In the genomic region with DNA sequence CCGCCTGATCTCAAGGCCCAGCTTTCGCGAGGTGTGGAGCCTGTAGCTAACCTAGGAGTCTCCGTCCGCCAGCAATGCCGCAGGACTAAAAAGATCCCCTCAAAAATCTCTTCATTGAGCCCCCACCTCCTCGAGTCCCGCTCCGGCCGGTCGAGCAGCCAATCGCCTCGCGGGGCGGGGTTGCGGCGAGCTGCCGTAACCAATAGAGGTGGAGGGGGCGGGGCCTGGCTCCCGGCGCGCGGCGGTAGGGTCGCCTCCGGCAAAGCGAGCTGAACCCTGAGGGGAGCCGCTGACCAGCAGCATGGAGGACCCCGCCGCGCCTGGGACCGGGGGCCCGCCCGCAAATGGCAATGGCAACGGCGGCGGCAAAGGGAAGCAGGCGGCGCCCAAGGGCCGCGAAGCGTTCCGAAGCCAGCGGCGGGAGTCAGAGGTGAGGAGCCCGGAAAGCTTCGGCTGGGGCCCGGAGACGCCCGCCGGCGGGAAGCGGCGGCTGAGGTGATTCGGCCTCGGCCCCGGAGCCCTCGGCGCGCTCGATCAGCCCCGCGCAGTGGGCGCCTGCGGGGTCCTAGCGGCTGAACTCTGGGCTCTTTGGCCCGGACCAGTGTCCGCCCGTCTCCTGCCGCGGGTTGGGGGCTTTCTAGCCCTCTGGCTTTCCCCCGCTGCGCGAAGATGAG, we compare ENCODE assay signal across 1 cellular context.
TF ChIP-seq lines count a peak whose summit lies in the region.

A gene with protein sequence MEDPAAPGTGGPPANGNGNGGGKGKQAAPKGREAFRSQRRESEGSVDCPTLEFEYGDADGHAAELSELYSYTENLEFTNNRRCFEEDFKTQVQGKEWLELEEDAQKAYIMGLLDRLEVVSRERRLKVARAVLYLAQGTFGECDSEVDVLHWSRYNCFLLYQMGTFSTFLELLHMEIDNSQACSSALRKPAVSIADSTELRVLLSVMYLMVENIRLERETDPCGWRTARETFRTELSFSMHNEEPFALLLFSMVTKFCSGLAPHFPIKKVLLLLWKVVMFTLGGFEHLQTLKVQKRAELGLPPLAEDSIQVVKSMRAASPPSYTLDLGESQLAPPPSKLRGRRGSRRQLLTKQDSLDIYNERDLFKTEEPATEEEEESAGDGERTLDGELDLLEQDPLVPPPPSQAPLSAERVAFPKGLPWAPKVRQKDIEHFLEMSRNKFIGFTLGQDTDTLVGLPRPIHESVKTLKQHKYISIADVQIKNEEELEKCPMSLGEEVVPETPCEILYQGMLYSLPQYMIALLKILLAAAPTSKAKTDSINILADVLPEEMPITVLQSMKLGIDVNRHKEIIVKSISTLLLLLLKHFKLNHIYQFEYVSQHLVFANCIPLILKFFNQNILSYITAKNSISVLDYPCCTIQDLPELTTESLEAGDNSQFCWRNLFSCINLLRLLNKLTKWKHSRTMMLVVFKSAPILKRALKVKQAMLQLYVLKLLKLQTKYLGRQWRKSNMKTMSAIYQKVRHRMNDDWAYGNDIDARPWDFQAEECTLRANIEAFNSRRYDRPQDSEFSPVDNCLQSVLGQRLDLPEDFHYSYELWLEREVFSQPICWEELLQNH (plus strand): TSS at position 261 of the 674 bp plus-strand sequence. CDS start 41 bp downstream, at position 302.

TF ChIP-seq in HEK293, 187 proteins besides CTCF, POLR2A, EP300 and RAD21 (continued from another document and continues in another):
- TF ChIP-seq, protein P1, sequence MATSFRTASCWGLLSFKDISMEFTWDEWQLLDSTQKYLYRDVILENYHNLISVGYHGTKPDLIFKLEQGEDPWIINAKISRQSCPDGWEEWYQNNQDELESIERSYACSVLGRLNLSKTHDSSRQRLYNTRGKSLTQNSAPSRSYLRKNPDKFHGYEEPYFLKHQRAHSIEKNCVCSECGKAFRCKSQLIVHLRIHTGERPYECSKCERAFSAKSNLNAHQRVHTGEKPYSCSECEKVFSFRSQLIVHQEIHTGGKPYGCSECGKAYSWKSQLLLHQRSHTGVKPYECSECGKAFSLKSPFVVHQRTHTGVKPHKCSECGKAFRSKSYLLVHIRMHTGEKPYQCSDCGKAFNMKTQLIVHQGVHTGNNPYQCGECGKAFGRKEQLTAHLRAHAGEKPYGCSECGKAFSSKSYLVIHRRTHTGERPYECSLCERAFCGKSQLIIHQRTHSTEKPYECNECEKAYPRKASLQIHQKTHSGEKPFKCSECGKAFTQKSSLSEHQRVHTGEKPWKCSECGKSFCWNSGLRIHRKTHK (tag by site-specific recombination; IDR thresholded peaks at IDR 0.05), result no peak
- TF ChIP-seq ZBTB48 (tag by site-specific recombination; IDR thresholded peaks at IDR 0.05) (no peak; the same call in 1 of the 2 replicates), SP2 (tag by site-specific recombination; IDR thresholded peaks at IDR 0.05) (peak; percentile 85), ZFP69B (tag by site-specific recombination; IDR thresholded peaks at IDR 0.05) (peak; percentile 34; the same call in 1 of the 2 replicates), FEZF1 (tag by site-specific recombination; IDR thresholded peaks at IDR 0.05) (no peak), KLF16 (tag by site-specific recombination; IDR thresholded peaks at IDR 0.05) (no peak), REPIN1 (tag by site-specific recombination; IDR thresholded peaks at IDR 0.05; ENCODE audit: low read depth) (peak; percentile 77; the same call in 1 of the 2 replicates), ZNF426 (tag by site-specific recombination; IDR thresholded peaks at IDR 0.05) (no peak), IKZF3 (tag by site-specific recombination; IDR thresholded peaks at IDR 0.05) (0 out of 2 replicates have a peak, but pooled peaks have one; percentile 1), ZBTB7A (tag by site-specific recombination; IDR thresholded peaks at IDR 0.05; ENCODE audit: low read depth) (peak; percentile 11; the same call in 1 of the 2 replicates), ZNF155 (tag by site-specific recombination; IDR thresholded peaks at IDR 0.05) (no peak), MYNN (tag by site-specific recombination; IDR thresholded peaks at IDR 0.05; ENCODE audit: borderline replicate concordance) (no peak), GLI2 (tag by site-specific recombination; IDR thresholded peaks at IDR 0.05; ENCODE audit: borderline replicate concordance, low read depth) (no peak), ZFHX2 (tag by site-specific recombination; conservative IDR thresholded peaks at IDR 0.05) (no peak), KLF9 (tag by site-specific recombination; IDR thresholded peaks at IDR 0.05; ENCODE audit: low read depth) (no peak), OSR2 (tag by site-specific recombination; IDR thresholded peaks at IDR 0.05) (0 out of 2 replicates have a peak, but pooled peaks have one; percentile 20), ZNF776 (tag by site-specific recombination; IDR thresholded peaks at IDR 0.05; ENCODE audit: borderline replicate concordance) (no peak), ZNF114 (tag by site-specific recombination; IDR thresholded peaks at IDR 0.05) (no peak), ZNF133 (tag by site-specific recombination; IDR thresholded peaks at IDR 0.05) (no peak), ZNF274 (IDR thresholded peaks at IDR 0.05; ENCODE audit: low read length) (no peak), ZNF274 (tag by site-specific recombination; IDR thresholded peaks at IDR 0.05; ENCODE audit: borderline replicate concordance) (no peak), ZNF138 (tag by site-specific recombination; IDR thresholded peaks at IDR 0.05; ENCODE audit: borderline replicate concordance) (no peak), ZNF223 (tag by site-specific recombination; IDR thresholded peaks at IDR 0.05) (no peak), ZNF791 (tag by site-specific recombination; IDR thresholded peaks at IDR 0.05) (no peak), ZNF654 (tag by site-specific recombination; IDR thresholded peaks at IDR 0.05; ENCODE audit: low read depth) (no peak)
- TF ChIP-seq, protein P2, sequence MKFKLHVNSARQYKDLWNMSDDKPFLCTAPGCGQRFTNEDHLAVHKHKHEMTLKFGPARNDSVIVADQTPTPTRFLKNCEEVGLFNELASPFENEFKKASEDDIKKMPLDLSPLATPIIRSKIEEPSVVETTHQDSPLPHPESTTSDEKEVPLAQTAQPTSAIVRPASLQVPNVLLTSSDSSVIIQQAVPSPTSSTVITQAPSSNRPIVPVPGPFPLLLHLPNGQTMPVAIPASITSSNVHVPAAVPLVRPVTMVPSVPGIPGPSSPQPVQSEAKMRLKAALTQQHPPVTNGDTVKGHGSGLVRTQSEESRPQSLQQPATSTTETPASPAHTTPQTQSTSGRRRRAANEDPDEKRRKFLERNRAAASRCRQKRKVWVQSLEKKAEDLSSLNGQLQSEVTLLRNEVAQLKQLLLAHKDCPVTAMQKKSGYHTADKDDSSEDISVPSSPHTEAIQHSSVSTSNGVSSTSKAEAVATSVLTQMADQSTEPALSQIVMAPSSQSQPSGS (tag by site-specific recombination; IDR thresholded peaks at IDR 0.05; ENCODE audit: low read depth), result no peak
- TF ChIP-seq, protein P3, sequence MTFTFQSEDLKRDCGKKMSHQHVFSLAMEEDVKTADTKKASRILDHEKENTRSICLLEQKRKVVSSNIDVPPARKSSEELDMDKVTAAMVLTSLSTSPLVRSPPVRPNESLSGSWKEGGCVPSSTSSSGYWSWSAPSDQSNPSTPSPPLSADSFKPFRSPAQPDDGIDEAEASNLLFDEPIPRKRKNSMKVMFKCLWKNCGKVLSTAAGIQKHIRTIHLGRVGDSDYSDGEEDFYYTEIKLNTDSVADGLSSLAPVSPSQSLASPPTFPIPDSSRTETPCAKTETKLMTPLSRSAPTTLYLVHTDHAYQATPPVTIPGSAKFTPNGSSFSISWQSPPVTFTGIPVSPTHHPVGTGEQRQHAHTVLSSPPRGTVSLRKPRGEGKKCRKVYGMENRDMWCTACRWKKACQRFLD (tag by site-specific recombination; IDR thresholded peaks at IDR 0.05), result no peak
- TF ChIP-seq, protein P4, sequence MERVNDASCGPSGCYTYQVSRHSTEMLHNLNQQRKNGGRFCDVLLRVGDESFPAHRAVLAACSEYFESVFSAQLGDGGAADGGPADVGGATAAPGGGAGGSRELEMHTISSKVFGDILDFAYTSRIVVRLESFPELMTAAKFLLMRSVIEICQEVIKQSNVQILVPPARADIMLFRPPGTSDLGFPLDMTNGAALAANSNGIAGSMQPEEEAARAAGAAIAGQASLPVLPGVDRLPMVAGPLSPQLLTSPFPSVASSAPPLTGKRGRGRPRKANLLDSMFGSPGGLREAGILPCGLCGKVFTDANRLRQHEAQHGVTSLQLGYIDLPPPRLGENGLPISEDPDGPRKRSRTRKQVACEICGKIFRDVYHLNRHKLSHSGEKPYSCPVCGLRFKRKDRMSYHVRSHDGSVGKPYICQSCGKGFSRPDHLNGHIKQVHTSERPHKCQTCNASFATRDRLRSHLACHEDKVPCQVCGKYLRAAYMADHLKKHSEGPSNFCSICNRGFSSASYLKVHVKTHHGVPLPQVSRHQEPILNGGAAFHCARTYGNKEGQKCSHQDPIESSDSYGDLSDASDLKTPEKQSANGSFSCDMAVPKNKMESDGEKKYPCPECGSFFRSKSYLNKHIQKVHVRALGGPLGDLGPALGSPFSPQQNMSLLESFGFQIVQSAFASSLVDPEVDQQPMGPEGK (tag by site-specific recombination; IDR thresholded peaks at IDR 0.05), result peak; percentile 88
- TF ChIP-seq, protein P5, sequence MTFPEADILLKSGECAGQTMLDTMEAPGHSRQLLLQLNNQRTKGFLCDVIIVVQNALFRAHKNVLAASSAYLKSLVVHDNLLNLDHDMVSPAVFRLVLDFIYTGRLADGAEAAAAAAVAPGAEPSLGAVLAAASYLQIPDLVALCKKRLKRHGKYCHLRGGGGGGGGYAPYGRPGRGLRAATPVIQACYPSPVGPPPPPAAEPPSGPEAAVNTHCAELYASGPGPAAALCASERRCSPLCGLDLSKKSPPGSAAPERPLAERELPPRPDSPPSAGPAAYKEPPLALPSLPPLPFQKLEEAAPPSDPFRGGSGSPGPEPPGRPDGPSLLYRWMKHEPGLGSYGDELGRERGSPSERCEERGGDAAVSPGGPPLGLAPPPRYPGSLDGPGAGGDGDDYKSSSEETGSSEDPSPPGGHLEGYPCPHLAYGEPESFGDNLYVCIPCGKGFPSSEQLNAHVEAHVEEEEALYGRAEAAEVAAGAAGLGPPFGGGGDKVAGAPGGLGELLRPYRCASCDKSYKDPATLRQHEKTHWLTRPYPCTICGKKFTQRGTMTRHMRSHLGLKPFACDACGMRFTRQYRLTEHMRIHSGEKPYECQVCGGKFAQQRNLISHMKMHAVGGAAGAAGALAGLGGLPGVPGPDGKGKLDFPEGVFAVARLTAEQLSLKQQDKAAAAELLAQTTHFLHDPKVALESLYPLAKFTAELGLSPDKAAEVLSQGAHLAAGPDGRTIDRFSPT (tag by site-specific recombination; IDR thresholded peaks at IDR 0.05), result no peak
- TF ChIP-seq, protein P6, sequence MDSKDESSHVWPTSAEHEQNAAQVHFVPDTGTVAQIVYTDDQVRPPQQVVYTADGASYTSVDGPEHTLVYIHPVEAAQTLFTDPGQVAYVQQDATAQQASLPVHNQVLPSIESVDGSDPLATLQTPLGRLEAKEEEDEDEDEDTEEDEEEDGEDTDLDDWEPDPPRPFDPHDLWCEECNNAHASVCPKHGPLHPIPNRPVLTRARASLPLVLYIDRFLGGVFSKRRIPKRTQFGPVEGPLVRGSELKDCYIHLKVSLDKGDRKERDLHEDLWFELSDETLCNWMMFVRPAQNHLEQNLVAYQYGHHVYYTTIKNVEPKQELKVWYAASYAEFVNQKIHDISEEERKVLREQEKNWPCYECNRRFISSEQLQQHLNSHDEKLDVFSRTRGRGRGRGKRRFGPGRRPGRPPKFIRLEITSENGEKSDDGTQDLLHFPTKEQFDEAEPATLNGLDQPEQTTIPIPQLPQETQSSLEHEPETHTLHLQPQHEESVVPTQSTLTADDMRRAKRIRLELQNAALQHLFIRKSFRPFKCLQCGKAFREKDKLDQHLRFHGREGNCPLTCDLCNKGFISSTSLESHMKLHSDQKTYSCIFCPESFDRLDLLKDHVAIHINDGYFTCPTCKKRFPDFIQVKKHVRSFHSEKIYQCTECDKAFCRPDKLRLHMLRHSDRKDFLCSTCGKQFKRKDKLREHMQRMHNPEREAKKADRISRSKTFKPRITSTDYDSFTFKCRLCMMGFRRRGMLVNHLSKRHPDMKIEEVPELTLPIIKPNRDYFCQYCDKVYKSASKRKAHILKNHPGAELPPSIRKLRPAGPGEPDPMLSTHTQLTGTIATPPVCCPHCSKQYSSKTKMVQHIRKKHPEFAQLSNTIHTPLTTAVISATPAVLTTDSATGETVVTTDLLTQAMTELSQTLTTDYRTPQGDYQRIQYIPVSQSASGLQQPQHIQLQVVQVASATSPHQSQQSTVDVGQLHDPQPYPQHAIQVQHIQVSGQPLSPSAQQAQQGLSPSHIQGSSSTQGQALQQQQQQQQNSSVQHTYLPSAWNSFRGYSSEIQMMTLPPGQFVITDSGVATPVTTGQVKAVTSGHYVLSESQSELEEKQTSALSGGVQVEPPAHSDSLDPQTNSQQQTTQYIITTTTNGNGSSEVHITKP (tag by site-specific recombination; IDR thresholded peaks at IDR 0.05), result peak; percentile 99
- TF ChIP-seq, protein P7, sequence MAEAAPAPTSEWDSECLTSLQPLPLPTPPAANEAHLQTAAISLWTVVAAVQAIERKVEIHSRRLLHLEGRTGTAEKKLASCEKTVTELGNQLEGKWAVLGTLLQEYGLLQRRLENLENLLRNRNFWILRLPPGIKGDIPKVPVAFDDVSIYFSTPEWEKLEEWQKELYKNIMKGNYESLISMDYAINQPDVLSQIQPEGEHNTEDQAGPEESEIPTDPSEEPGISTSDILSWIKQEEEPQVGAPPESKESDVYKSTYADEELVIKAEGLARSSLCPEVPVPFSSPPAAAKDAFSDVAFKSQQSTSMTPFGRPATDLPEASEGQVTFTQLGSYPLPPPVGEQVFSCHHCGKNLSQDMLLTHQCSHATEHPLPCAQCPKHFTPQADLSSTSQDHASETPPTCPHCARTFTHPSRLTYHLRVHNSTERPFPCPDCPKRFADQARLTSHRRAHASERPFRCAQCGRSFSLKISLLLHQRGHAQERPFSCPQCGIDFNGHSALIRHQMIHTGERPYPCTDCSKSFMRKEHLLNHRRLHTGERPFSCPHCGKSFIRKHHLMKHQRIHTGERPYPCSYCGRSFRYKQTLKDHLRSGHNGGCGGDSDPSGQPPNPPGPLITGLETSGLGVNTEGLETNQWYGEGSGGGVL (tag by site-specific recombination; IDR thresholded peaks at IDR 0.05), result no peak
- TF ChIP-seq, protein P8, sequence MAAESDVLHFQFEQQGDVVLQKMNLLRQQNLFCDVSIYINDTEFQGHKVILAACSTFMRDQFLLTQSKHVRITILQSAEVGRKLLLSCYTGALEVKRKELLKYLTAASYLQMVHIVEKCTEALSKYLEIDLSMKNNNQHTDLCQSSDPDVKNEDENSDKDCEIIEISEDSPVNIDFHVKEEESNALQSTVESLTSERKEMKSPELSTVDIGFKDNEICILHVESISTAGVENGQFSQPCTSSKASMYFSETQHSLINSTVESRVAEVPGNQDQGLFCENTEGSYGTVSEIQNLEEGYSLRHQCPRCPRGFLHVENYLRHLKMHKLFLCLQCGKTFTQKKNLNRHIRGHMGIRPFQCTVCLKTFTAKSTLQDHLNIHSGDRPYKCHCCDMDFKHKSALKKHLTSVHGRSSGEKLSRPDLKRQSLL (tag by site-specific recombination; IDR thresholded peaks at IDR 0.05), result no peak
